Comparison of ENCODE assay signal across 24 cellular contexts in genomic region chr22:20945578-20945934, GRCh38. TPM values are rescaled to one million over a fixed set of nuclear protein-coding genes. Genes with fewer than 3 reads are reported as not detected.
DNase-seq lines count a peak whose midpoint lies in the region; ATAC-seq and TF ChIP-seq lines count a peak whose summit lies in the region.
"Had no signal": no experiment of that assay in that cellular context is flagged by ENCODE, and none has a peak within 500 bp of the region (broad histone marks: within the 10 kb centered on the region; RNA-seq: fewer than 3 reads in every experiment).

No MANE protein-coding gene starts in this region.

- peak overlapping the region; percentile 56 for H3K4me2 ChIP-seq in skeletal muscle satellite cell (ENCODE audit: low read length)

- H3K9me3 ChIP-seq in heart right ventricle: no peaks in the 10 kb centered on the region
- H3K9me3 ChIP-seq in right atrium auricular region: no peaks in the 10 kb centered on the region
- no peaks in the 10 kb centered on the region for H3K9me3 ChIP-seq in Panc1 (ENCODE audit: control insufficient read depth, insufficient read depth, low read depth, low read length)
- H3K9me3 ChIP-seq in left lung: no peaks in the 10 kb centered on the region
- no peaks in the 10 kb centered on the region for H3K9me3 ChIP-seq in skeletal muscle satellite cell (replicated peaks; ENCODE audit: low read length)
- H3K9me3 ChIP-seq: heart left ventricle, prostate gland, stomach, transverse colon had no signal

- CTCF ChIA-PET in Panc1 (lab: Charles Lee): no interaction called here

- 73 to 85% methylated on average over 2 of the region's 2 CpGs for WGBS in heart right ventricle, 2 donors

- peak in 1 of 8 donors; percentile 11 for ATAC-seq in heart right ventricle
- ATAC-seq in Panc1: no peak
- peak; percentile 10 for ATAC-seq in left lung
- no peak for ATAC-seq in GM19023 (IDR thresholded peaks at IDR 0.05; ENCODE audit: unreplicated experiment)
- ATAC-seq: activated T-cell treated with anti-CD3 and anti-CD28 coated beads, Interleukin-2, amount 50 U/mL, for 72 hours; T-cell had no signal

- TF ChIP-seq CTCF in heart right ventricle (IDR thresholded peaks at IDR 0.05): no peak
- no peak for TF ChIP-seq CTCF in right atrium auricular region (IDR thresholded peaks at IDR 0.05)
- no peak for TF ChIP-seq CTCF in Panc1 (IDR thresholded peaks at IDR 0.05)
- no peak for TF ChIP-seq CTCF in left lung (IDR thresholded peaks at IDR 0.05)

- H3K9ac ChIP-seq in skeletal muscle satellite cell (ENCODE audit: low read depth, low read length): no peak overlapping the region

- in situ Hi-C loops in Panc1 (cut with HindIII; ENCODE audit: low pct_unique_long_range_greater_than_20kb, low sequenced_read_pairs) (no loop called here), KBM-7 (cut with MboI; ENCODE audit: low pct_unique_long_range_greater_than_20kb, low sequenced_read_pairs) (no loop called here)

- H3K27ac ChIP-seq in heart right ventricle: peak overlapping the region in 6 of 10 donors; percentile 17 to 42 (median 24)
- H3K27ac ChIP-seq in right atrium auricular region: peak overlapping the region in 1 of 2 donors; percentile 59
- H3K27ac ChIP-seq in Panc1 (ENCODE audit: low read length): 0 out of 2 replicates have a peak overlapping the region, but pooled peaks have one; percentile 29
- H3K27ac ChIP-seq in left lung: peak overlapping the region in 1 of 2 donors; percentile 33
- H3K27ac ChIP-seq: coronary artery, prostate gland, stomach, transverse colon had no signal

- intact Hi-C loops in heart right ventricle (cut with DNase I) (loop anchor here in 1 of 10 donors (10.0 kb wide), 1 partner anchor 79 kb away; no protein-coding TSS in a partner anchor), Panc1 (cut with micrococcal nuclease; ENCODE audit: unreplicated experiment) (loop anchor here (10.0 kb wide), 1 partner anchor 61 kb away; no protein-coding TSS in a partner anchor), left lung (cut with DNase I) (no loop called here)

- H3K4me1 ChIP-seq in heart right ventricle (peaks cover 8 to 53% (median 38%) of the 10 kb centered on the region in 9 donors), right atrium auricular region (peaks cover 0 to 57% of the 10 kb centered on the region in 2 donors), Panc1 (ENCODE audit: control insufficient read depth, insufficient read depth, low read length) (peaks cover 19% of the 10 kb centered on the region), left lung (peaks cover 14 to 35% of the 10 kb centered on the region in 2 donors), skeletal muscle satellite cell (ENCODE audit: control insufficient read depth, insufficient read depth, low read length) (peaks cover 22% of the 10 kb centered on the region)
- H3K4me1 ChIP-seq: prostate gland had no signal

- H3K36me3 ChIP-seq in heart right ventricle: peaks cover 0 to 28% (median 10%) of the 10 kb centered on the region in 9 donors
- peaks cover 10% of the 10 kb centered on the region for H3K36me3 ChIP-seq in right atrium auricular region
- H3K36me3 ChIP-seq in Panc1 (ENCODE audit: control insufficient read depth, insufficient read depth, low read length): no peaks in the 10 kb centered on the region; the same call in 1 of the 2 replicates
- H3K36me3 ChIP-seq in left lung: peaks cover 0 to 17% of the 10 kb centered on the region in 2 donors
- peaks cover 16% of the 10 kb centered on the region for H3K36me3 ChIP-seq in skeletal muscle satellite cell (ENCODE audit: insufficient read depth, low read length)
- H3K36me3 ChIP-seq: prostate gland had no signal

- DNase-seq in heart right ventricle (no peak), right atrium auricular region (ENCODE audit: low spot score) (no peak), Panc1 (ENCODE audit: low read depth, low spot score) (no peak), left lung (no peak), KBM-7 (no peak)
- DNase-seq in activated CD8-positive, alpha-beta memory T cell treated with anti-CD3 and anti-CD28 coated beads, Interleukin-2, amount 50 U/mL, for 4 hours: no peak
- DNase-seq: activated CD8-positive, alpha-beta memory T cell treated with anti-CD3 and anti-CD28 coated beads for 24 hours; activated T-cell treated with anti-CD3 and anti-CD28 coated beads, Interleukin-2, amount 50 U/mL, for 72 hours; CD4-positive, alpha-beta memory T cell; DMS79; H9; immature natural killer cell; naive B cell; NCI-H524 treated with DMSO at 0.1 percent for 48 hours; stimulated activated CD4-positive, alpha-beta T cell treated with anti-CD3 and anti-CD28 coated beads, Interleukin-4, amount 100 ng/mL, for 4 hours; stomach; T-cell; transverse colon had no signal

- no peaks in the 10 kb centered on the region for H3K27me3 ChIP-seq in heart right ventricle
- H3K27me3 ChIP-seq in right atrium auricular region: no peaks in the 10 kb centered on the region
- H3K27me3 ChIP-seq in Panc1 (ENCODE audit: control insufficient read depth, insufficient read depth, low read length): no peaks in the 10 kb centered on the region
- no peaks in the 10 kb centered on the region for H3K27me3 ChIP-seq in left lung
- H3K27me3 ChIP-seq in skeletal muscle satellite cell (ENCODE audit: control insufficient read depth, insufficient read depth, low read length): no peaks in the 10 kb centered on the region
- H3K27me3 ChIP-seq: heart left ventricle, stomach, transverse colon had no signal

- POLR2A ChIA-PET in Panc1 (lab: Charles Lee): no interaction called here

- BruUV-seq in Panc1 (replicated peaks; lab: Mats Ljungman, UMichigan): no TSS peak

- H3K4me3 ChIP-seq in heart right ventricle (no peak overlapping the region), right atrium auricular region (no peak overlapping the region), Panc1 (ENCODE audit: low read depth in 2 of 2, low read length in 2 of 2) (no peak overlapping the region), left lung (no peak overlapping the region), skeletal muscle satellite cell (ENCODE audit: low read length) (no peak overlapping the region)
- H3K4me3 ChIP-seq: coronary artery, heart left ventricle, prostate gland, stomach, transverse colon had no signal

RNA-seq across cellular contexts. Expression of gene AIFM3, which starts 21.5 kb away (rescaled TPM):
- total RNA-seq in heart right ventricle (1 to 10 TPM in 3 of 10 donors, under 1 TPM in 6, not detected in 1; 0.24 to 1.5 (median 0.50) TPM), right atrium auricular region (1 to 10 TPM in 1 of 2 donors, under 1 TPM in 1; 0.75 to 1.0 TPM), Panc1 (2021; ENCODE audit: unreplicated experiment) (2.7 TPM), left lung (1 to 10 TPM; 6.0 to 6.5 TPM)
- 1 to 10 TPM in 1 of 2 donors, under 1 TPM in 1; 0.29 to 1.5 TPM for polyA plus RNA-seq in heart right ventricle
- 3.0 TPM for polyA plus RNA-seq in Panc1 (2012; ENCODE audit: insufficient read length)
- total RNA-seq in skeletal muscle satellite cell (2012; rRNA removed): 0.22 and 0.76 TPM in 2 replicates
- total RNA-seq: LHCN-M2 had no signal
- polyA plus RNA-seq: CD4-positive, alpha-beta memory T cell had no signal

RNA-seq across cellular contexts. Expression of gene CRKL, which starts 28.3 kb away (rescaled TPM):
- total RNA-seq in heart right ventricle: 10 to 100 TPM; 43.3 to 76.9 (median 56.5) TPM
- 10 to 100 TPM; 19.2 to 33.7 TPM for polyA plus RNA-seq in heart right ventricle
- total RNA-seq in right atrium auricular region: 10 to 100 TPM; 46.7 to 53.7 TPM
- 59.4 TPM for total RNA-seq in Panc1 (2021; ENCODE audit: unreplicated experiment)
- polyA plus RNA-seq in Panc1 (2012; ENCODE audit: insufficient read length): 24.6 TPM
- total RNA-seq in left lung: 10 to 100 TPM; 56.7 to 59.4 TPM
- total RNA-seq in skeletal muscle satellite cell (2012; rRNA removed): 36.2 and 45.0 TPM in 2 replicates

RNA-seq across cellular contexts. Expression of gene LZTR1, which starts 36.5 kb away (rescaled TPM):
- 10 to 100 TPM; 14.7 to 32.5 (median 23.7) TPM for total RNA-seq in heart right ventricle
- 10 to 100 TPM; 25.0 to 36.5 TPM for polyA plus RNA-seq in heart right ventricle
- 10 to 100 TPM; 20.7 to 24.7 TPM for total RNA-seq in right atrium auricular region
- total RNA-seq in Panc1 (2021; ENCODE audit: unreplicated experiment): 40.2 TPM
- 30.9 TPM for polyA plus RNA-seq in Panc1 (2012; ENCODE audit: insufficient read length)
- total RNA-seq in left lung: 10 to 100 TPM; 60.0 to 71.9 TPM
- 37.3 and 45.4 TPM in 2 replicates for total RNA-seq in skeletal muscle satellite cell (2012; rRNA removed)

RNA-seq across cellular contexts. Expression of gene THAP7, which starts 56.4 kb away (rescaled TPM):
- 10 to 100 TPM; 15.5 to 26.3 (median 17.5) TPM for total RNA-seq in heart right ventricle
- polyA plus RNA-seq in heart right ventricle: 10 to 100 TPM; 29.3 to 54.9 TPM
- 10 to 100 TPM; 39.8 to 51.1 TPM for total RNA-seq in right atrium auricular region
- 23.5 TPM for total RNA-seq in Panc1 (2021; ENCODE audit: unreplicated experiment)
- polyA plus RNA-seq in Panc1 (2012; ENCODE audit: insufficient read length): 27.8 TPM
- total RNA-seq in left lung: 10 to 100 TPM; 17.8 to 23.8 TPM
- total RNA-seq in skeletal muscle satellite cell (2012; rRNA removed): 14.2 and 19.9 TPM in 2 replicates
